Comparison of ENCODE assay signal across 37 cellular contexts in genomic region chr1:196860323-196860884, GRCh38. TPM values are rescaled to one million over a fixed set of nuclear protein-coding genes. Genes with fewer than 3 reads are reported as not detected.
"Had no signal": no experiment of that assay in that cellular context is flagged by ENCODE, and none has a peak within 500 bp of the region (broad histone marks: within the 10 kb centered on the region; RNA-seq: fewer than 3 reads in every experiment).

No MANE protein-coding gene starts in this region.

- ATAC-seq: activated CD8-positive, alpha-beta memory T cell treated with anti-CD3 and anti-CD28 coated beads, Interleukin-2, amount 10 ng/mL, durations not matched to agents 7 days and 5 days; effector memory CD8-positive, alpha-beta T cell; foreskin keratinocyte; gastrocnemius medialis; heart left ventricle; T-helper 17 cell had no signal

- H3K36me3 ChIP-seq: brain microvascular endothelial cell, esophagus muscularis mucosa, gastrocnemius medialis, heart left ventricle had no signal

- H3K27me3 ChIP-seq: brain microvascular endothelial cell, esophagus muscularis mucosa, foreskin keratinocyte, gastrocnemius medialis, heart left ventricle had no signal

- H3K36me3 Mint-ChIP-seq: activated CD8-positive, alpha-beta memory T cell treated with anti-CD3 and anti-CD28 coated beads, Interleukin-2, amount 10 ng/mL, durations not matched to agents 7 days and 5 days; activated naive CD8-positive, alpha-beta T cell had no signal

- H3K4me3 ChIP-seq: esophagus muscularis mucosa, gastrocnemius medialis, heart left ventricle had no signal

- H3K4me1 Mint-ChIP-seq: activated CD4-positive, alpha-beta memory T cell treated with anti-CD3 and anti-CD28 coated beads, Interleukin-2, amount 10 ng/mL, durations not matched to agents 7 days and 5 days; activated CD4-positive, alpha-beta T cell treated with anti-CD3 and anti-CD28 coated beads, Interleukin-2, amount 10 ng/mL, durations not matched to agents 7 days and 5 days; activated CD8-positive, alpha-beta memory T cell treated with anti-CD3 and anti-CD28 coated beads, Interleukin-2, amount 10 ng/mL, durations not matched to agents 7 days and 5 days; T-helper 17 cell had no signal

- H3K27ac ChIP-seq: brain microvascular endothelial cell, esophagus muscularis mucosa, foreskin keratinocyte, gastrocnemius medialis, heart left ventricle had no signal

- H3K4me3 Mint-ChIP-seq: activated CD4-positive, alpha-beta memory T cell treated with anti-CD3 and anti-CD28 coated beads, Interleukin-2, amount 10 ng/mL, durations not matched to agents 7 days and 5 days; activated CD4-positive, alpha-beta T cell treated with anti-CD3 and anti-CD28 coated beads, Interleukin-2, amount 10 ng/mL, durations not matched to agents 7 days and 5 days; activated CD8-positive, alpha-beta memory T cell treated with anti-CD3 and anti-CD28 coated beads, Interleukin-2, amount 10 ng/mL, durations not matched to agents 7 days and 5 days; activated naive CD4-positive, alpha-beta T cell treated with anti-CD3 and anti-CD28 coated beads for 36 hours; activated naive CD8-positive, alpha-beta T cell; activated T-helper 1 cell treated with anti-CD3 and anti-CD28 coated beads, Interleukin-12 subunit alpha, Interleukin-12 subunit beta, Interleukin-2, Interleukin-4 antibody, amounts not matched to agents 30 ng/mL and 10 ng/mL and 1 ng/mL, durations not matched to agents 14 hours and 24 hours and 36 hours; effector memory CD8-positive, alpha-beta T cell; T-helper 17 cell; T-helper 2 cell treated with Interferon-gamma antibody and Interleukin-4, amounts not matched to agents 5 μg/mL and 100 μg/mL, for 36 hours had no signal

- H3K9me3 ChIP-seq: gastrocnemius medialis had no signal

- H3K27me3 Mint-ChIP-seq: activated CD4-positive, alpha-beta memory T cell treated with anti-CD3 and anti-CD28 coated beads, Interleukin-2, amount 10 ng/mL, durations not matched to agents 7 days and 5 days; activated CD4-positive, alpha-beta T cell treated with anti-CD3 and anti-CD28 coated beads, Interleukin-2, amount 10 ng/mL, durations not matched to agents 7 days and 5 days; activated CD8-positive, alpha-beta memory T cell treated with anti-CD3 and anti-CD28 coated beads, Interleukin-2, amount 10 ng/mL, durations not matched to agents 7 days and 5 days; effector memory CD8-positive, alpha-beta T cell; T-helper 17 cell had no signal

- DNase-seq: activated CD4-positive, alpha-beta memory T cell treated with anti-CD3 and anti-CD28 coated beads, Interleukin-2, amount 10 ng/mL, durations not matched to agents 7 days and 5 days; activated CD4-positive, alpha-beta T cell treated with anti-CD3 and anti-CD28 coated beads for 1 hour; activated CD4-positive, alpha-beta T cell treated with anti-CD3 and anti-CD28 coated beads for 4 hours; activated CD4-positive, alpha-beta T cell treated with anti-CD3 and anti-CD28 coated beads, Interleukin-2, amount 10 ng/mL, durations not matched to agents 7 days and 5 days; activated CD4-positive, alpha-beta T cell treated with anti-CD3 and anti-CD28 coated beads, Interleukin-2, amount 50 U/mL, for 4 hours; activated CD8-positive, alpha-beta memory T cell treated with anti-CD3 and anti-CD28 coated beads, Interleukin-2, amount 10 ng/mL, durations not matched to agents 7 days and 5 days; activated CD8-positive, alpha-beta memory T cell treated with anti-CD3 and anti-CD28 coated beads, Interleukin-2, amount 50 U/mL, for 4 hours; activated effector memory CD4-positive, alpha-beta T cell treated with anti-CD3 and anti-CD28 coated beads, Interleukin-2, amount 50 U/mL, for 16 hours; activated naive CD4-positive, alpha-beta T cell treated with anti-CD3 and anti-CD28 coated beads for 36 hours; activated T-cell treated with anti-CD3 and anti-CD28 coated beads, Interleukin-2, amount 50 U/mL, for 1 hour; activated T-cell treated with anti-CD3 and anti-CD28 coated beads, Interleukin-2, amount 50 U/mL, for 48 hours; amniotic stem cell; anterior cingulate cortex; brain microvascular endothelial cell; caudate nucleus; cortex of kidney; dermis blood vessel endothelial cell; effector CD4-positive, alpha-beta T cell; effector memory CD8-positive, alpha-beta T cell; erythroblast; foreskin keratinocyte; gastrocnemius medialis; glutamatergic neuron; heart left ventricle; hypothalamus; T-helper 17 cell; T1000 had no signal

- H3K9me3 Mint-ChIP-seq: activated CD4-positive, alpha-beta memory T cell treated with anti-CD3 and anti-CD28 coated beads, Interleukin-2, amount 10 ng/mL, durations not matched to agents 7 days and 5 days; activated CD4-positive, alpha-beta T cell treated with anti-CD3 and anti-CD28 coated beads, Interleukin-2, amount 10 ng/mL, durations not matched to agents 7 days and 5 days; activated T-helper 1 cell treated with anti-CD3 and anti-CD28 coated beads, Interleukin-12 subunit alpha, Interleukin-12 subunit beta, Interleukin-2, Interleukin-4 antibody, amounts not matched to agents 30 ng/mL and 10 ng/mL and 1 ng/mL, durations not matched to agents 14 hours and 24 hours and 36 hours; activated T-helper 2 cell treated with anti-CD3 and anti-CD28 coated beads, Interferon-gamma antibody, Interleukin-2, Interleukin-4, amounts not matched to agents 10 μg/mL and 5 μg/mL and 100 μg/mL, durations not matched to agents 14 hours and 24 hours and 36 hours; T-helper 2 cell treated with Interferon-gamma antibody and Interleukin-4, amounts not matched to agents 5 μg/mL and 100 μg/mL, for 36 hours had no signal

- H3K4me1 ChIP-seq: esophagus muscularis mucosa, foreskin keratinocyte, gastrocnemius medialis, heart left ventricle had no signal

- H3K27ac Mint-ChIP-seq: activated CD4-positive, alpha-beta memory T cell treated with anti-CD3 and anti-CD28 coated beads, Interleukin-2, amount 10 ng/mL, durations not matched to agents 7 days and 5 days; activated CD4-positive, alpha-beta T cell treated with anti-CD3 and anti-CD28 coated beads, Interleukin-2, amount 10 ng/mL, durations not matched to agents 7 days and 5 days; activated CD8-positive, alpha-beta memory T cell treated with anti-CD3 and anti-CD28 coated beads, Interleukin-2, amount 10 ng/mL, durations not matched to agents 7 days and 5 days; activated naive CD4-positive, alpha-beta T cell treated with anti-CD3 and anti-CD28 coated beads for 36 hours; activated naive CD8-positive, alpha-beta T cell; activated T-helper 1 cell treated with anti-CD3 and anti-CD28 coated beads, Interleukin-12 subunit alpha, Interleukin-12 subunit beta, Interleukin-2, Interleukin-4 antibody, amounts not matched to agents 30 ng/mL and 10 ng/mL and 1 ng/mL, durations not matched to agents 14 hours and 24 hours and 36 hours; activated T-helper 2 cell treated with anti-CD3 and anti-CD28 coated beads, Interferon-gamma antibody, Interleukin-2, Interleukin-4, amounts not matched to agents 10 μg/mL and 5 μg/mL and 100 μg/mL, durations not matched to agents 14 hours and 24 hours and 36 hours; effector memory CD8-positive, alpha-beta T cell; T-helper 17 cell; T-helper 2 cell treated with Interferon-gamma antibody and Interleukin-4, amounts not matched to agents 5 μg/mL and 100 μg/mL, for 36 hours had no signal

RNA-seq across cellular contexts. Expression of gene CFHR4, which starts 27.4 kb away (rescaled TPM):
- total RNA-seq: activated CD4-positive, alpha-beta memory T cell treated with anti-CD3 and anti-CD28 coated beads, Interleukin-2, amount 10 ng/mL, durations not matched to agents 7 days and 5 days; activated CD4-positive, alpha-beta T cell treated with anti-CD3 and anti-CD28 coated beads, Interleukin-2, amount 10 ng/mL, durations not matched to agents 7 days and 5 days; activated CD8-positive, alpha-beta memory T cell treated with anti-CD3 and anti-CD28 coated beads for 36 hours; activated CD8-positive, alpha-beta memory T cell treated with anti-CD3 and anti-CD28 coated beads, Interleukin-2, amount 10 ng/mL, durations not matched to agents 7 days and 5 days; activated naive CD4-positive, alpha-beta T cell treated with anti-CD3 and anti-CD28 coated beads for 36 hours; activated T-helper 1 cell treated with anti-CD3 and anti-CD28 coated beads, Interleukin-12 subunit alpha, Interleukin-12 subunit beta, Interleukin-2, Interleukin-4 antibody, amounts not matched to agents 30 ng/mL and 10 ng/mL and 1 ng/mL, durations not matched to agents 14 hours and 24 hours and 36 hours; activated T-helper 2 cell treated with anti-CD3 and anti-CD28 coated beads, Interferon-gamma antibody, Interleukin-2, Interleukin-4, amounts not matched to agents 10 μg/mL and 5 μg/mL and 100 μg/mL, durations not matched to agents 14 hours and 24 hours and 36 hours; astrocyte; bronchial epithelial cell; chondrocyte; dermis blood vessel endothelial cell; esophagus muscularis mucosa; foreskin keratinocyte; heart left ventricle; T-helper 17 cell had no signal
- polyA plus RNA-seq: adipose tissue, foreskin keratinocyte, heart left ventricle had no signal

RNA-seq across cellular contexts. Expression of gene CFHR1, which starts 40.9 kb away (rescaled TPM):
- total RNA-seq: activated CD4-positive, alpha-beta memory T cell treated with anti-CD3 and anti-CD28 coated beads, Interleukin-2, amount 10 ng/mL, durations not matched to agents 7 days and 5 days; activated CD4-positive, alpha-beta T cell treated with anti-CD3 and anti-CD28 coated beads, Interleukin-2, amount 10 ng/mL, durations not matched to agents 7 days and 5 days; activated CD8-positive, alpha-beta memory T cell treated with anti-CD3 and anti-CD28 coated beads for 36 hours; activated CD8-positive, alpha-beta memory T cell treated with anti-CD3 and anti-CD28 coated beads, Interleukin-2, amount 10 ng/mL, durations not matched to agents 7 days and 5 days; activated naive CD4-positive, alpha-beta T cell treated with anti-CD3 and anti-CD28 coated beads for 36 hours; activated T-helper 1 cell treated with anti-CD3 and anti-CD28 coated beads, Interleukin-12 subunit alpha, Interleukin-12 subunit beta, Interleukin-2, Interleukin-4 antibody, amounts not matched to agents 30 ng/mL and 10 ng/mL and 1 ng/mL, durations not matched to agents 14 hours and 24 hours and 36 hours; activated T-helper 2 cell treated with anti-CD3 and anti-CD28 coated beads, Interferon-gamma antibody, Interleukin-2, Interleukin-4, amounts not matched to agents 10 μg/mL and 5 μg/mL and 100 μg/mL, durations not matched to agents 14 hours and 24 hours and 36 hours; bronchial epithelial cell; chondrocyte; dermis blood vessel endothelial cell; foreskin keratinocyte; T-helper 17 cell had no signal
- polyA plus RNA-seq: foreskin keratinocyte, heart left ventricle had no signal
